16 cellular contexts compared by ENCODE assay signal in genomic region chr3:115503386-115503785, GRCh38.
"Had no signal": no experiment of that assay in that cellular context is flagged by ENCODE, and none has a peak within 500 bp of the region (broad histone marks: within the 10 kb centered on the region; RNA-seq: fewer than 3 reads in every experiment).

No MANE protein-coding gene starts in this region.

- H3K36me3 ChIP-seq: breast epithelium, ovary, right lobe of liver, transverse colon had no signal

- H3K4me1 Mint-ChIP-seq: activated naive CD8-positive, alpha-beta T cell treated with anti-CD3 and anti-CD28 coated beads, Interleukin-2, amount 10 ng/mL, durations not matched to agents 7 days and 5 days had no signal

- H3K27ac ChIP-seq: breast epithelium, foreskin keratinocyte, ovary, right lobe of liver, transverse colon had no signal

- H3K4me1 ChIP-seq: breast epithelium, foreskin keratinocyte, right lobe of liver, transverse colon had no signal

- H3K27me3 ChIP-seq: breast epithelium, ovary, right lobe of liver, transverse colon had no signal

- DNase-seq: activated CD4-positive, alpha-beta T cell treated with anti-CD3 and anti-CD28 coated beads, Interleukin-2, amount 50 U/mL, for 1 hour; activated CD8-positive, alpha-beta memory T cell treated with anti-CD3 and anti-CD28 coated beads for 24 hours; activated naive CD8-positive, alpha-beta T cell treated with anti-CD3 and anti-CD28 coated beads, Interleukin-2, amount 10 ng/mL, durations not matched to agents 7 days and 5 days; cerebellar nuclear complex; effector memory CD4-positive, alpha-beta T cell; foreskin keratinocyte; kidney glomerular epithelial cell; nephron progenitor cell; ovary; right lobe of liver; stimulated activated naive CD8-positive, alpha-beta T cell treated with anti-CD3 and anti-CD28 coated beads, Interleukin-15, Interleukin-2, amounts not matched to agents 100 U/mL and 50 U/mL, for 24 hours; transverse colon had no signal

- H3K4me3 ChIP-seq: breast epithelium, ovary, right lobe of liver, smooth muscle cell, transverse colon had no signal

- H3K27ac Mint-ChIP-seq: activated naive CD8-positive, alpha-beta T cell treated with anti-CD3 and anti-CD28 coated beads, Interleukin-2, amount 10 ng/mL, durations not matched to agents 7 days and 5 days; activated T-helper 1 cell treated with anti-CD3 and anti-CD28 coated beads, Interleukin-12 subunit alpha, Interleukin-12 subunit beta, Interleukin-2, Interleukin-4 antibody, amounts not matched to agents 30 ng/mL and 10 ng/mL and 1 ng/mL, durations not matched to agents 14 hours and 24 hours and 36 hours; dendritic cell treated with granulocyte-macrophage colony-stimulating factor and Interleukin-4, amounts not matched to agents 40 ng/mL and 50 ng/mL, for 4 days; nephron progenitor cell had no signal

- H3K36me3 Mint-ChIP-seq: activated naive CD8-positive, alpha-beta T cell treated with anti-CD3 and anti-CD28 coated beads, Interleukin-2, amount 10 ng/mL, durations not matched to agents 7 days and 5 days had no signal

- H3K4me3 Mint-ChIP-seq: activated naive CD8-positive, alpha-beta T cell treated with anti-CD3 and anti-CD28 coated beads, Interleukin-2, amount 10 ng/mL, durations not matched to agents 7 days and 5 days; activated T-helper 1 cell treated with anti-CD3 and anti-CD28 coated beads, Interleukin-12 subunit alpha, Interleukin-12 subunit beta, Interleukin-2, Interleukin-4 antibody, amounts not matched to agents 30 ng/mL and 10 ng/mL and 1 ng/mL, durations not matched to agents 14 hours and 24 hours and 36 hours; dendritic cell treated with granulocyte-macrophage colony-stimulating factor and Interleukin-4, amounts not matched to agents 40 ng/mL and 50 ng/mL, for 4 days; nephron progenitor cell had no signal

- H3K9me3 ChIP-seq: ovary, right lobe of liver, transverse colon had no signal

- ATAC-seq: foreskin keratinocyte; right lobe of liver; stimulated activated naive CD8-positive, alpha-beta T cell treated with anti-CD3 and anti-CD28 coated beads, Interleukin-15, Interleukin-2, amounts not matched to agents 100 U/mL and 50 U/mL, for 24 hours had no signal

- H3K9me3 Mint-ChIP-seq: activated T-helper 1 cell treated with anti-CD3 and anti-CD28 coated beads, Interleukin-12 subunit alpha, Interleukin-12 subunit beta, Interleukin-2, Interleukin-4 antibody, amounts not matched to agents 30 ng/mL and 10 ng/mL and 1 ng/mL, durations not matched to agents 14 hours and 24 hours and 36 hours had no signal

- H3K27me3 Mint-ChIP-seq: dendritic cell treated with granulocyte-macrophage colony-stimulating factor and Interleukin-4, amounts not matched to agents 40 ng/mL and 50 ng/mL, for 4 days had no signal
